In the genomic region with DNA sequence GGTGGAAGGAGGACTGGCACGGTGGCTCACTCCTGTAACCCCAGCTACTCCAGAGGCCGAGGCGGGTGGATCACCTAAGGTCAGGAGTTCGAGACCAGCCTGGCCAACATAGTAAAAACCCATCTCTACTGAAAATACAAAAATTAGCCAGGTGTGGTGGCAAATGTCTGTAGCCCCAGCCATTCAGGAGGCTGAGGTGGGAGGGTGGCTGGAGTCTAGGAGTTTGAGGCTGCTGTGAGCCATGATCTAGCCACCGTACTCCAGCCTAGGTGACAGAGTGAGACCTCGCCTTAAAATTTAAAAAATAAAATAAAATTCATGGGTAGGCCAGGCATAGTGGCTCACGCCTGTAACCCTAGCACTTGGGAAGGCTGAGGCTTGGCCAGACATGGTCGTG, we compare ENCODE assay signal across 26 cellular contexts. TPM values are rescaled to one million over a fixed set of nuclear protein-coding genes. Genes with fewer than 3 reads are reported as not detected.
DNase-seq lines count a peak whose midpoint lies in the region; ATAC-seq and TF ChIP-seq lines count a peak whose summit lies in the region.
"Had no signal": no experiment of that assay in that cellular context is flagged by ENCODE, and none has a peak within 500 bp of the region (broad histone marks: within the 10 kb centered on the region; RNA-seq: fewer than 3 reads in every experiment).

No MANE protein-coding gene starts in this region.

- TF ChIP-seq CTCF in heart left ventricle (IDR thresholded peaks at IDR 0.05) (no peak), right lobe of liver (IDR thresholded peaks at IDR 0.05) (no peak), upper lobe of left lung (IDR thresholded peaks at IDR 0.05) (no peak), vagina (IDR thresholded peaks at IDR 0.05) (no peak), coronary artery (IDR thresholded peaks at IDR 0.05) (no peak)

- no peak for DNase-seq in heart left ventricle
- no peak for DNase-seq in cardiac septum (ENCODE audit: low spot score)
- peak in 2 of 3 donors; percentile 11 to 44 for DNase-seq in right lobe of liver
- DNase-seq in posterior vena cava (ENCODE audit: low spot score), result peak; percentile 43
- no peak for DNase-seq in upper lobe of left lung
- no peak for DNase-seq in vagina (ENCODE audit: extremely low spot score in 2 of 2)
- DNase-seq in DMS53 treated with DMSO at 0.1 percent for 48 hours (lab: John Stamatoyannopoulos, UW; ENCODE audit: unreplicated experiment), result no peak
- DNase-seq in coronary artery (ENCODE audit: low spot score), result no peak
- DNase-seq: activated CD4-positive, alpha-beta memory T cell treated with anti-CD3 and anti-CD28 coated beads, Interleukin-2, amount 10 ng/mL, durations not matched to agents 7 days and 5 days; activated effector memory CD4-positive, alpha-beta T cell treated with Interleukin-2 at 50 U/mL for 16 hours; CD4-positive, CD25-positive, alpha-beta regulatory T cell; central memory CD4-positive, alpha-beta T cell; dermis blood vessel endothelial cell; GM23248; KG1; MG63; NCI-H1105 treated with DMSO at 0.1 percent for 48 hours; NCI-H82; stimulated activated CD4-positive, alpha-beta T cell treated with anti-CD3 and anti-CD28 coated beads, Interleukin-1b, Interleukin-23, amount 100 ng/mL, for 48 hours; uterus had no signal

- TF ChIP-seq POLR2A in heart left ventricle (IDR thresholded peaks at IDR 0.05), result no peak
- TF ChIP-seq POLR2A in right lobe of liver (IDR thresholded peaks at IDR 0.05), result no peak
- no peak for TF ChIP-seq POLR2A in upper lobe of left lung (IDR thresholded peaks at IDR 0.05)
- TF ChIP-seq POLR2A in vagina (IDR thresholded peaks at IDR 0.05), result no peak

- H3K4me3 ChIP-seq in heart left ventricle (no peak overlapping the region), right lobe of liver (peak overlapping the region in 2 of 3 donors; percentile 55 to 56), upper lobe of left lung (no peak overlapping the region), vagina (no peak overlapping the region), coronary artery (no peak overlapping the region)
- H3K4me3 ChIP-seq: ascending aorta, gastroesophageal sphincter, GM23248, lung, MG63, uterus had no signal

- no peaks in the 10 kb centered on the region for H3K36me3 ChIP-seq in heart left ventricle
- no peaks in the 10 kb centered on the region for H3K36me3 ChIP-seq in right lobe of liver
- H3K36me3 ChIP-seq in upper lobe of left lung, result no peaks in the 10 kb centered on the region
- H3K36me3 ChIP-seq in vagina, result no peaks in the 10 kb centered on the region
- H3K36me3 ChIP-seq: ascending aorta, gastroesophageal sphincter, MG63, neutrophil, uterus had no signal

- H3K9me3 ChIP-seq in heart left ventricle (no peaks in the 10 kb centered on the region), right lobe of liver (no peaks in the 10 kb centered on the region), upper lobe of left lung (no peaks in the 10 kb centered on the region), vagina (no peaks in the 10 kb centered on the region)
- H3K9me3 ChIP-seq: ascending aorta, gastroesophageal sphincter, MG63, neutrophil, uterus had no signal

- intact Hi-C loops in heart left ventricle (cut with DNase I), result loop anchor here in 2 of 10 donors (5.0 kb wide), 2 partner anchors 33 to 52 kb away; no protein-coding TSS in a partner anchor
- intact Hi-C loops in cardiac septum (cut with DNase I), result loop anchor here (5.0 kb wide), 1 partner anchor 33 kb away; no protein-coding TSS in a partner anchor
- intact Hi-C loops in right lobe of liver (cut with DNase I), result no loop called here
- intact Hi-C loops in posterior vena cava (cut with DNase I), result loop anchor here in 1 of 2 donors (10.0 kb wide), 1 partner anchor 149 kb away; no protein-coding TSS in a partner anchor
- intact Hi-C loops in vagina (cut with DNase I), result no loop called here

- ATAC-seq in heart left ventricle (no peak), right lobe of liver (no peak), upper lobe of left lung (ENCODE audit: low FRiP score in 2 of 2) (no peak)
- ATAC-seq: activated CD4-positive, CD25-positive, alpha-beta regulatory T cell treated with anti-CD3 and anti-CD28 coated beads, Interleukin-2, amount 50 U/mL, for 24 hours; gastroesophageal sphincter had no signal

- TF ChIP-seq EP300 in upper lobe of left lung (IDR thresholded peaks at IDR 0.05), result no peak

- H3K27me3 ChIP-seq in heart left ventricle (no peaks in the 10 kb centered on the region), right lobe of liver (no peaks in the 10 kb centered on the region), upper lobe of left lung (no peaks in the 10 kb centered on the region), vagina (no peaks in the 10 kb centered on the region)
- H3K27me3 ChIP-seq: ascending aorta, gastroesophageal sphincter, MG63, neutrophil, uterus had no signal

- WGBS in heart left ventricle, 4 donors, result 96 to 99% (median 97%) methylated on average over 8 of the region's 8 CpGs
- 55% methylated on average over 3 of the region's 8 CpGs for WGBS in right lobe of liver (ENCODE audit: insufficient coverage, low coverage, low lambda C conversion rate, missing lambda C conversion rate)
- WGBS in upper lobe of left lung, 2 donors, result 85 to 87% methylated on average over 8 of the region's 8 CpGs

- H3K4me1 ChIP-seq in heart left ventricle, result peaks cover 14 to 52% (median 45%) of the 10 kb centered on the region in 12 donors
- H3K4me1 ChIP-seq in right lobe of liver, result peaks cover 0 to 57% (median 24%) of the 10 kb centered on the region in 4 donors
- H3K4me1 ChIP-seq in upper lobe of left lung, result peaks cover 47 to 70% (median 57%) of the 10 kb centered on the region in 4 donors
- peaks cover 38% of the 10 kb centered on the region for H3K4me1 ChIP-seq in vagina
- H3K4me1 ChIP-seq: ascending aorta, uterus had no signal

- H3K27ac ChIP-seq in heart left ventricle (peak overlapping the region in 9 of 12 donors; percentile 81 to 97 (median 92)), right lobe of liver (peak overlapping the region; percentile 88 to 96 (median 93)), upper lobe of left lung (peak overlapping the region; percentile 86 to 92 (median 90)), vagina (no peak overlapping the region), coronary artery (no peak overlapping the region)
- H3K27ac ChIP-seq: 22Rv1, GM23248, neutrophil had no signal

RNA-seq across cellular contexts. Expression of gene RPH3AL, which starts 1.2 kb away (rescaled TPM):
- total RNA-seq in heart left ventricle (1 to 10 TPM; 2.8 to 9.4 (median 6.7) TPM), cardiac septum (5.5 TPM), right lobe of liver (10 to 100 TPM; 17.6 to 74.0 (median 25.7) TPM), posterior vena cava (10 to 100 TPM in 1 of 2 donors, 1 to 10 TPM in 1; 9.7 to 11.2 TPM), upper lobe of left lung (10 to 100 TPM; 33.6 to 93.2 (median 54.3) TPM), vagina (43.5 TPM)
- 1 to 10 TPM; 4.3 to 6.3 TPM for polyA plus RNA-seq in heart left ventricle

Comparison
In these comparisons a context has a peak if more than half of its experiments do, and no peak if none do; other contexts are left out.
1. DNase-seq: peak in right lobe of liver (2 of 3) and posterior vena cava (single experiment); none in heart left ventricle (0 of 5), cardiac septum (single experiment), upper lobe of left lung (0 of 2), vagina (0 of 2), DMS53 treated with DMSO at 0.1 percent for 48 hours (single experiment) and coronary artery (single experiment).
2. H3K27ac ChIP-seq: peak in heart left ventricle (9 of 12), right lobe of liver (3 of 3) and upper lobe of left lung (4 of 4); none in vagina (single experiment) and coronary artery (0 of 2).
3. H3K4me3 ChIP-seq: peak in right lobe of liver (2 of 3); none in heart left ventricle (0 of 12), upper lobe of left lung (0 of 4), vagina (0 of 2) and coronary artery (single experiment).